Comparison of ENCODE assay signal across 1 cellular context in genomic region chr2:108928660-108929377, GRCh38.
TF ChIP-seq lines count a peak whose summit lies in the region.

No MANE protein-coding gene starts in this region.

TF ChIP-seq in K562, 482 proteins besides CTCF, POLR2A, EP300 and RAD21 (continued from another document):
- TF ChIP-seq ZBTB5 (IDR thresholded peaks at IDR 0.05) = no peak
- TF ChIP-seq KDM5B (IDR thresholded peaks at IDR 0.05; ENCODE audit: insufficient replicate concordance, low read depth, low read length) = no peak
- no peak for TF ChIP-seq TSC22D4 (tag; IDR thresholded peaks at IDR 0.05)
- no peak for TF ChIP-seq ZNF512 (tag; IDR thresholded peaks at IDR 0.05)
- no peak for TF ChIP-seq NCOR1 (IDR thresholded peaks at IDR 0.05)
